In genomic region chr17:8256291-8256690, GRCh38 we compare ENCODE assay signal across 3 cellular contexts.
TF ChIP-seq lines count a peak whose summit lies in the region.

No MANE protein-coding gene starts in this region.

TF ChIP-seq in GM12878, 131 proteins besides CTCF, POLR2A, EP300 and RAD21 (continues in another document):
- no peak for TF ChIP-seq NR2F1 (conservative IDR thresholded peaks at IDR 0.05)
- TF ChIP-seq BMI1 (IDR thresholded peaks at IDR 0.05; ENCODE audit: borderline replicate concordance) = no peak
- TF ChIP-seq CUX1 (IDR thresholded peaks at IDR 0.05; ENCODE audit: insufficient replicate concordance, low read depth, low read length) = no peak
- TF ChIP-seq SREBF1 (IDR thresholded peaks at IDR 0.05; ENCODE audit: low read length) = no peak
- TF ChIP-seq SMC3 (IDR thresholded peaks at IDR 0.05; ENCODE audit: borderline replicate concordance, low read length) = no peak
- no peak for TF ChIP-seq ATF3 (IDR thresholded peaks at IDR 0.05; ENCODE audit: borderline replicate concordance, extremely low read depth, low read depth, low read length)
- TF ChIP-seq PML (IDR thresholded peaks at IDR 0.05; ENCODE audit: low read length) = no peak
- TF ChIP-seq ZBED1 (IDR thresholded peaks at IDR 0.05; ENCODE audit: borderline replicate concordance) = no peak
- TF ChIP-seq ZZZ3 (IDR thresholded peaks at IDR 0.05; ENCODE audit: control insufficient read depth, insufficient read length, low read depth) = no peak
- TF ChIP-seq NKRF (conservative IDR thresholded peaks at IDR 0.05) = no peak
- TF ChIP-seq KDM1A (IDR thresholded peaks at IDR 0.05; ENCODE audit: borderline replicate concordance) = no peak

TF ChIP-seq in endothelial cell of umbilical vein, 7 proteins besides CTCF, POLR2A, EP300 and RAD21:
- TF ChIP-seq POLR2AphosphoS5 (IDR thresholded peaks at IDR 0.05; ENCODE audit: insufficient read depth, low read depth, low read length) (no peak), GATA2 (IDR thresholded peaks at IDR 0.05; ENCODE audit: insufficient read depth, insufficient read length, low read depth, low read length) (no peak), MYC (IDR thresholded peaks at IDR 0.05; ENCODE audit: low read depth, low read length) (no peak), MAX (IDR thresholded peaks at IDR 0.05; ENCODE audit: insufficient read depth, insufficient read length) (no peak), EZH2 (IDR thresholded peaks at IDR 0.05; ENCODE audit: borderline replicate concordance, low read depth, low read length, severe bottlenecking) (no peak), FOS (IDR thresholded peaks at IDR 0.05; ENCODE audit: borderline replicate concordance, insufficient read depth, low read length) (no peak), JUN (IDR thresholded peaks at IDR 0.05; ENCODE audit: borderline replicate concordance, insufficient read depth, insufficient read length, low read depth) (no peak)
TF ChIP-seq in endothelial cell of umbilical vein: peak in this region for 0.

TF ChIP-seq in WTC11, 78 proteins besides CTCF, POLR2A, EP300 and RAD21:
- TF ChIP-seq JAZF1 (CRISPR knock-in tag; IDR thresholded peaks at IDR 0.05) (no peak), SMAD4 (CRISPR knock-in tag; IDR thresholded peaks at IDR 0.05) (no peak), JUN (CRISPR knock-in tag; IDR thresholded peaks at IDR 0.05) (no peak), CREB1 (CRISPR knock-in tag; IDR thresholded peaks at IDR 0.05) (no peak), ZNF425 (CRISPR knock-in tag; conservative IDR thresholded peaks at IDR 0.05) (no peak), CBFB (CRISPR knock-in tag; IDR thresholded peaks at IDR 0.05; ENCODE audit: low read depth) (no peak), ERG (CRISPR knock-in tag; IDR thresholded peaks at IDR 0.05) (no peak), USF2 (CRISPR knock-in tag; IDR thresholded peaks at IDR 0.05) (no peak), TP53 (CRISPR knock-in tag; IDR thresholded peaks at IDR 0.05) (no peak), GRHL2 (CRISPR knock-in tag; IDR thresholded peaks at IDR 0.05; ENCODE audit: insufficient replicate concordance, severe bottlenecking) (no peak), OVOL2 (CRISPR knock-in tag; IDR thresholded peaks at IDR 0.05; ENCODE audit: borderline replicate concordance) (no peak), HMGA2 (CRISPR knock-in tag; IDR thresholded peaks at IDR 0.05) (no peak), MYBL2 (CRISPR knock-in tag; IDR thresholded peaks at IDR 0.05) (no peak), ESRRA (CRISPR knock-in tag; IDR thresholded peaks at IDR 0.05; ENCODE audit: borderline replicate concordance) (no peak)
TF ChIP-seq in WTC11: peak in this region for 0.
